19 cellular contexts compared by ENCODE assay signal in genomic region chr6:157479464-157480303, GRCh38.
"Had no signal": no experiment of that assay in that cellular context is flagged by ENCODE, and none has a peak within 500 bp of the region (broad histone marks: within the 10 kb centered on the region; RNA-seq: fewer than 3 reads in every experiment).

No MANE protein-coding gene starts in this region.

- H3K27me3 ChIP-seq: brain microvascular endothelial cell, neural progenitor cell, ovary, tibial nerve, uterus had no signal

- H3K9me3 Mint-ChIP-seq: activated naive CD8-positive, alpha-beta T cell treated with anti-CD3 and anti-CD28 coated beads for 36 hours; stimulated activated effector memory CD8-positive, alpha-beta T cell treated with anti-CD3 and anti-CD28 coated beads, Interleukin-12 subunit alpha, Interleukin-12 subunit beta, amount 100 ng/mL, for 72 hours had no signal

- H3K4me3 Mint-ChIP-seq: activated CD4-positive, alpha-beta memory T cell treated with anti-CD3 and anti-CD28 coated beads, Interleukin-2, amount 10 ng/mL, durations not matched to agents 7 days and 5 days; activated naive CD8-positive, alpha-beta T cell treated with anti-CD3 and anti-CD28 coated beads for 36 hours; neural progenitor cell; stimulated activated effector memory CD8-positive, alpha-beta T cell treated with anti-CD3 and anti-CD28 coated beads, Interleukin-12 subunit alpha, Interleukin-12 subunit beta, amount 100 ng/mL, for 72 hours had no signal

- H3K27ac ChIP-seq: brain microvascular endothelial cell, neural progenitor cell, ovary, tibial nerve, uterus had no signal

- H3K9me3 ChIP-seq: ovary, tibial nerve, uterus had no signal

- H3K4me1 Mint-ChIP-seq: neural progenitor cell had no signal

- DNase-seq: activated CD4-positive, alpha-beta memory T cell treated with anti-CD3 and anti-CD28 coated beads, Interleukin-2, amount 10 ng/mL, durations not matched to agents 7 days and 5 days; activated CD8-positive, alpha-beta memory T cell treated with anti-CD3 and anti-CD28 coated beads, Interleukin-2, amount 50 U/mL, for 4 hours; activated gamma-delta T cell; activated naive CD8-positive, alpha-beta T cell treated with anti-CD3 and anti-CD28 coated beads for 36 hours; amygdala; brain microvascular endothelial cell; cortex of kidney; effector CD4-positive, alpha-beta T cell; foreskin fibroblast; glutamatergic neuron; kidney glomerular epithelial cell; midbrain; ovary; uterus had no signal

- ATAC-seq: stimulated activated effector memory CD8-positive, alpha-beta T cell treated with anti-CD3 and anti-CD28 coated beads, Interleukin-12 subunit alpha, Interleukin-12 subunit beta, amount 100 ng/mL, for 72 hours had no signal

- H3K4me3 ChIP-seq: lung, neural progenitor cell, ovary, tibial nerve, uterus had no signal

- FAIRE-seq: endothelial cell of umbilical vein had no signal

- H3K36me3 ChIP-seq: brain microvascular endothelial cell, neural progenitor cell, ovary, tibial nerve, uterus had no signal

- H3K27ac Mint-ChIP-seq: activated CD4-positive, alpha-beta memory T cell treated with anti-CD3 and anti-CD28 coated beads, Interleukin-2, amount 10 ng/mL, durations not matched to agents 7 days and 5 days; activated naive CD8-positive, alpha-beta T cell treated with anti-CD3 and anti-CD28 coated beads for 36 hours; neural progenitor cell; stimulated activated effector memory CD8-positive, alpha-beta T cell treated with anti-CD3 and anti-CD28 coated beads, Interleukin-12 subunit alpha, Interleukin-12 subunit beta, amount 100 ng/mL, for 72 hours had no signal

- H3K36me3 Mint-ChIP-seq: activated naive CD8-positive, alpha-beta T cell treated with anti-CD3 and anti-CD28 coated beads for 36 hours; neural progenitor cell; stimulated activated effector memory CD8-positive, alpha-beta T cell treated with anti-CD3 and anti-CD28 coated beads, Interleukin-12 subunit alpha, Interleukin-12 subunit beta, amount 100 ng/mL, for 72 hours had no signal

- H3K4me1 ChIP-seq: neural progenitor cell, tibial nerve, uterus had no signal
